11 cellular contexts compared by ENCODE assay signal in genomic region chr4:140037353-140038030, GRCh38.
DNase-seq lines count a peak whose midpoint lies in the region; ATAC-seq and TF ChIP-seq lines count a peak whose summit lies in the region.
"Had no signal": no experiment of that assay in that cellular context is flagged by ENCODE, and none has a peak within 500 bp of the region (broad histone marks: within the 10 kb centered on the region; RNA-seq: fewer than 3 reads in every experiment).

No MANE protein-coding gene starts in this region.

- ATAC-seq in stimulated activated naive CD8-positive, alpha-beta T cell treated with anti-CD3 and anti-CD28 coated beads, Interleukin-15, Interleukin-2, amounts not matched to agents 100 U/mL and 50 U/mL, for 24 hours: peak; percentile 63
- ATAC-seq in stimulated activated naive CD8-positive, alpha-beta T cell treated with anti-CD3 and anti-CD28 coated beads, Interleukin-15, amount 100 ng/mL, for 72 hours: no peak
- ATAC-seq in HG03280 (IDR thresholded peaks at IDR 0.05; ENCODE audit: unreplicated experiment): no peak

- H3K9me3 Mint-ChIP-seq in stimulated activated naive CD8-positive, alpha-beta T cell treated with anti-CD3 and anti-CD28 coated beads, Interleukin-15, amount 100 ng/mL, for 72 hours: no peaks in the 10 kb centered on the region
- H3K9me3 Mint-ChIP-seq in glutamatergic neuron (ENCODE audit: unreplicated experiment): peaks cover 14% of the 10 kb centered on the region

- no peak for TF ChIP-seq CTCF in glutamatergic neuron (IDR thresholded peaks at IDR 0.05; ENCODE audit: partially characterized antibody, unreplicated experiment)

- no peak for DNase-seq in stimulated activated naive CD8-positive, alpha-beta T cell treated with anti-CD3 and anti-CD28 coated beads, Interleukin-15, Interleukin-2, amounts not matched to agents 100 U/mL and 50 U/mL, for 24 hours
- DNase-seq in stimulated activated naive CD8-positive, alpha-beta T cell treated with anti-CD3 and anti-CD28 coated beads, Interleukin-15, amount 100 ng/mL, for 72 hours: no peak
- DNase-seq in amniotic stem cell (lab: John Stamatoyannopoulos, UW) (peak; percentile 73), glutamatergic neuron (no peak), cortex of kidney (lab: John Stamatoyannopoulos, UW) (no peak), NCI-H1436 (lab: John Stamatoyannopoulos, UW) (no peak)
- DNase-seq in stimulated activated CD4-positive, alpha-beta T cell treated with anti-CD3 and anti-CD28 coated beads, Interleukin-15, amount 100 ng/mL, for 24 hours: no peak
- DNase-seq: CD8-positive, alpha-beta memory T cell; NCI-H2227 treated with DMSO at 0.1 percent for 48 hours; nucleus accumbens had no signal

- peaks cover 4% of the 10 kb centered on the region for H3K4me1 Mint-ChIP-seq in stimulated activated naive CD8-positive, alpha-beta T cell treated with anti-CD3 and anti-CD28 coated beads, Interleukin-15, amount 100 ng/mL, for 72 hours
- peaks cover 31% of the 10 kb centered on the region for H3K4me1 Mint-ChIP-seq in glutamatergic neuron (ENCODE audit: low read depth, unreplicated experiment)
- H3K4me1 Mint-ChIP-seq: CD8-positive, alpha-beta memory T cell had no signal

- no peaks in the 10 kb centered on the region for H3K27me3 Mint-ChIP-seq in stimulated activated naive CD8-positive, alpha-beta T cell treated with anti-CD3 and anti-CD28 coated beads, Interleukin-15, amount 100 ng/mL, for 72 hours
- peaks cover 9% of the 10 kb centered on the region for H3K27me3 Mint-ChIP-seq in glutamatergic neuron (ENCODE audit: unreplicated experiment)

- no peak overlapping the region for H3K4me3 Mint-ChIP-seq in stimulated activated naive CD8-positive, alpha-beta T cell treated with anti-CD3 and anti-CD28 coated beads, Interleukin-15, amount 100 ng/mL, for 72 hours
- no peak overlapping the region for H3K4me3 Mint-ChIP-seq in glutamatergic neuron (ENCODE audit: unreplicated experiment)
- H3K4me3 Mint-ChIP-seq: CD8-positive, alpha-beta memory T cell had no signal

- no peak overlapping the region for H3K27ac Mint-ChIP-seq in stimulated activated naive CD8-positive, alpha-beta T cell treated with anti-CD3 and anti-CD28 coated beads, Interleukin-15, amount 100 ng/mL, for 72 hours
- peak overlapping the region; percentile 65 for H3K27ac Mint-ChIP-seq in glutamatergic neuron (ENCODE audit: unreplicated experiment)
- H3K27ac Mint-ChIP-seq: CD8-positive, alpha-beta memory T cell had no signal

- peaks cover 14% of the 10 kb centered on the region for H3K36me3 Mint-ChIP-seq in glutamatergic neuron (ENCODE audit: unreplicated experiment)
- H3K36me3 Mint-ChIP-seq: CD8-positive, alpha-beta memory T cell had no signal
